ENCODE assay signal across 8 cellular contexts in the genomic region with DNA sequence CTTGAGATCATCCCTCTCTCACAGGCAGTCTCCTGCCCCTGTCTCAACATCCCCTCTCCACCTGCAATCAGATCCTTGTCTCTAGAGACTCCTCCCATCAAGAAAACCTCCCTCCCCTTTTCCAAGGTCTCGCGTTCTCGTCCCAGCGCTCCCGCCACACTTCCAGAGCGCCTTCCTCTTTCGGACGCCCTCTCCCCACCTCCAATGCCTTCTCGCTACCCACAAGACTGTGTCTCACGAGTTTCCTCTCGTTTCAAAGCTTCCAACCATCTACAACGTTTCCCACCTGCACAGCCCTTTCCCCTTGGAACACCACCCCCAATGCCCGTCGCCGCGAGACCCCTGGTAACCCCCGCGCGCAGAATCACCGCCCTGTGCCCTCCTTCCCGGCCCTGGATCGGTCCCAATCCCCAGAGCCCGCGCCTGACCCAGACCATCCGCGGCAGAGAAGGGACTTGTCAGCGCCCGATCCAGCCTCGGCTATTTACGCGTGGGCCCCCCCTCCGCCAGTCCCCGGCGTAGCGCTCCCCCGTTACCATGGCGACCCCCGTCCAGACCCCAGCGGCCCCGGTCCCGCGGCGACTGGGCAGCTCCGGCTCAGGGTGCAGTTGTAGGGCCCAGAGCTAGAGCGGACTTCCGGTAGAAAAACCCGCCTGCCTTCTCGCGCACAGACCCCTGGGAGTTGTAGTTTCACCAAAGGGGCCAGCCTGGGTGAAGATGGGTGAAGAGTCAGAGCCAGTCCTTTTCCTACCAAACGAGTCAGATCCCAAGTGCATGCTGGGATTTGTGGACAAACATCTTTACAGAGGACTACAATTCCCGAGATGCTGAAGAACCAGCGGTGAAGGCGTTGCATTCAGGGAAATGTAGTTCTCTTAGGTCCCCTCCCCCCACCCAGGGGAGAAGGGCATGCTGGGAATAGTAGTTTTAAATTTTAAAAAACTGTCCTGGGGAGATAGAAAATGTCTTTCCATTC. TPM values are rescaled to one million over a fixed set of nuclear protein-coding genes. Genes with fewer than 3 reads are reported as not detected.
DNase-seq lines count a peak whose midpoint lies in the region; TF ChIP-seq lines count a peak whose summit lies in the region.

A gene (minus strand): TSS at position 619 of the 976 bp plus-strand sequence. CDS start 80 bp downstream, at position 539.

- no peaks in the 10 kb centered on the region for H3K27me3 ChIP-seq in effector memory CD4-positive, alpha-beta T cell (replicated peaks; ENCODE audit: control insufficient read depth, insufficient read depth, low read length, poor library complexity, severe bottlenecking)

- no peaks in the 10 kb centered on the region for H3K9me3 ChIP-seq in effector memory CD4-positive, alpha-beta T cell (ENCODE audit: control insufficient read depth, low read length)

- H3K4me3 ChIP-seq in effector memory CD4-positive, alpha-beta T cell (ENCODE audit: insufficient read depth, low read depth, low read length, poor library complexity, severe bottlenecking), result peak within 1 kb of the TSS; percentile 88

- peak within 1 kb of the TSS; percentile 76 for H3K27ac ChIP-seq in effector memory CD4-positive, alpha-beta T cell (ENCODE audit: insufficient read depth, low read length, poor library complexity, severe bottlenecking)

- no peaks in the 10 kb centered on the region for H3K36me3 ChIP-seq in effector memory CD4-positive, alpha-beta T cell (ENCODE audit: control insufficient read depth, insufficient read depth, low read length)

- TF ChIP-seq CTCF in GM20000 (IDR thresholded peaks at IDR 0.05; ENCODE audit: extremely low read depth, missing control alignments), result no peak

- POLR2A ChIA-PET in activated CD8-positive, alpha-beta memory T cell treated with anti-CD3 and anti-CD28 coated beads for 36 hours (lab: Charles Lee), result interaction anchor here (1.5 kb wide), 1 partner anchor 62 kb away, joined by 3 read pairs; a partner anchor contains a TSS

- DNase-seq in CMK (ENCODE audit: low read depth) (peak; percentile 97), GM20000 (ENCODE audit: low spot score) (peak; percentile 95), HT-29 (ENCODE audit: low spot score) (peak; percentile 100), NOMO-1 (lab: John Stamatoyannopoulos, UW; ENCODE audit: unreplicated experiment in 2 of 2) (peak; percentile 81 to 96), lung microvascular endothelial cell (ENCODE audit: low read depth in 2 of 2) (peak; percentile 99)
- DNase-seq in effector memory CD4-positive, alpha-beta T cell, result peak; percentile 84 to 93 (median 93)
- peak; percentile 84 to 90 (median 90) for DNase-seq in stimulated activated CD4-positive, alpha-beta T cell treated with anti-CD3 and anti-CD28 coated beads, TNF-alpha, amount 100 ng/mL, for 48 hours (ENCODE audit: low read depth in 3 of 3)

- peaks cover 14% of the 10 kb centered on the region for H3K4me1 ChIP-seq in effector memory CD4-positive, alpha-beta T cell (ENCODE audit: control insufficient read depth, insufficient read depth, low read length, poor library complexity, severe bottlenecking)

- CTCF ChIA-PET in activated CD8-positive, alpha-beta memory T cell treated with anti-CD3 and anti-CD28 coated beads for 36 hours (lab: Charles Lee), result interaction anchor here (0.5 to 1.0 kb wide), 4 partner anchors 24 to 180 kb away, joined by 3 to 4 read pairs (median 4); no protein-coding TSS in a partner anchor

RNA-seq across cellular contexts. Expression of the gene that starts here (rescaled TPM):
- 527 and 544 TPM in 2 replicates for total RNA-seq in HT-29 (2014; rRNA removed; shearing (Covaris generic))
- total RNA-seq in activated CD8-positive, alpha-beta memory T cell treated with anti-CD3 and anti-CD28 coated beads for 36 hours, result 100 to 1,000 TPM; 117 TPM
- total RNA-seq in lung microvascular endothelial cell, result 108 and 173 TPM in 2 replicates

Comparison
In these comparisons a context has a peak if more than half of its experiments do, and no peak if none do; other contexts are left out.
1. Peak in every context shown above with its lines: DNase-seq, H3K4me3 ChIP-seq and H3K27ac ChIP-seq.